3 cellular contexts compared by ENCODE assay signal in genomic region chr15:28703927-28704326, GRCh38. TPM values are rescaled to one million over a fixed set of nuclear protein-coding genes. Genes with fewer than 3 reads are reported as not detected.
"Had no signal": no experiment of that assay in that cellular context is flagged by ENCODE, and none has a peak within 500 bp of the region (broad histone marks: within the 10 kb centered on the region; RNA-seq: fewer than 3 reads in every experiment).

No MANE protein-coding gene starts in this region.

RNA-seq across cellular contexts. Expression of gene GOLGA8M, which starts 8.3 kb away (rescaled TPM):
- total RNA-seq: bronchial epithelial cell, kidney epithelial cell, suprapubic skin had no signal
